Comparison of ENCODE assay signal across 27 cellular contexts in genomic region chr15:52552303-52552702, GRCh38.
"Had no signal": no experiment of that assay in that cellular context is flagged by ENCODE, and none has a peak within 500 bp of the region (broad histone marks: within the 10 kb centered on the region; RNA-seq: fewer than 3 reads in every experiment).

No MANE protein-coding gene starts in this region.

- H3K9me3 ChIP-seq: adrenal gland, body of pancreas, pancreas, prostate gland, thoracic aorta, vagina had no signal

- H3K27me3 Mint-ChIP-seq: activated CD4-positive, alpha-beta memory T cell treated with anti-CD3 and anti-CD28 coated beads for 36 hours; activated CD4-positive, alpha-beta T cell treated with anti-CD3 and anti-CD28 coated beads, Interleukin-2, amount 10 ng/mL, durations not matched to agents 24 days and 14 days; activated naive CD8-positive, alpha-beta T cell treated with anti-CD3 and anti-CD28 coated beads for 36 hours; naive B cell; T-helper 17 cell had no signal

- DNase-seq: activated CD4-positive, alpha-beta memory T cell treated with anti-CD3 and anti-CD28 coated beads for 36 hours; activated CD4-positive, alpha-beta T cell treated with anti-CD3 and anti-CD28 coated beads, Interleukin-2, amount 10 ng/mL, durations not matched to agents 24 days and 14 days; activated CD4-positive, CD25-positive, alpha-beta regulatory T cell treated with anti-CD3 and anti-CD28 coated beads, Interleukin-2, amount 50 U/mL, for 72 hours; activated CD8-positive, alpha-beta memory T cell treated with anti-CD3 and anti-CD28 coated beads, Interleukin-2, amount 50 U/mL, for 4 hours; activated effector memory CD4-positive, alpha-beta T cell treated with anti-CD3 and anti-CD28 coated beads, Interleukin-2, amount 50 U/mL, for 16 hours; activated naive CD4-positive, alpha-beta T cell treated with anti-CD3 and anti-CD28 coated beads for 36 hours; activated naive CD8-positive, alpha-beta T cell treated with anti-CD3 and anti-CD28 coated beads for 36 hours; activated T-cell treated with anti-CD3 and anti-CD28 coated beads, Interleukin-2, amount 50 U/mL, for 1 hour; cerebellar nuclear complex; cortex of kidney; hippocampal formation; immature natural killer cell; kidney; mammary epithelial cell; naive B cell; nephron progenitor cell; pancreas; stimulated activated naive CD8-positive, alpha-beta T cell treated with anti-CD3 and anti-CD28 coated beads, Interleukin-15, Interleukin-2, amounts not matched to agents 100 U/mL and 50 U/mL, for 24 hours; T-helper 17 cell; T1000 had no signal

- H3K27me3 ChIP-seq: adrenal gland, body of pancreas, pancreas, vagina had no signal

- H3K4me3 ChIP-seq: adrenal gland, body of pancreas, pancreas, prostate gland, thoracic aorta, vagina had no signal

- H3K27ac Mint-ChIP-seq: activated CD4-positive, alpha-beta memory T cell treated with anti-CD3 and anti-CD28 coated beads for 36 hours; activated CD4-positive, alpha-beta T cell treated with anti-CD3 and anti-CD28 coated beads, Interleukin-2, amount 10 ng/mL, durations not matched to agents 24 days and 14 days; activated naive CD4-positive, alpha-beta T cell treated with anti-CD3 and anti-CD28 coated beads for 36 hours; activated naive CD8-positive, alpha-beta T cell treated with anti-CD3 and anti-CD28 coated beads for 36 hours; activated T-helper 1 cell treated with anti-CD3 and anti-CD28 coated beads, Interleukin-12 subunit alpha, Interleukin-12 subunit beta, Interleukin-2, Interleukin-4 antibody, amounts not matched to agents 30 ng/mL and 10 ng/mL and 1 ng/mL, durations not matched to agents 14 hours and 24 hours and 36 hours; mesothelial cell of epicardium; nephron progenitor cell; T-helper 17 cell had no signal

- H3K9me3 Mint-ChIP-seq: activated CD4-positive, alpha-beta memory T cell treated with anti-CD3 and anti-CD28 coated beads for 36 hours; activated CD4-positive, alpha-beta T cell treated with anti-CD3 and anti-CD28 coated beads, Interleukin-2, amount 10 ng/mL, durations not matched to agents 24 days and 14 days; activated naive CD4-positive, alpha-beta T cell treated with anti-CD3 and anti-CD28 coated beads for 36 hours; activated naive CD8-positive, alpha-beta T cell treated with anti-CD3 and anti-CD28 coated beads for 36 hours; activated T-helper 1 cell treated with anti-CD3 and anti-CD28 coated beads, Interleukin-12 subunit alpha, Interleukin-12 subunit beta, Interleukin-2, Interleukin-4 antibody, amounts not matched to agents 30 ng/mL and 10 ng/mL and 1 ng/mL, durations not matched to agents 14 hours and 24 hours and 36 hours; immature natural killer cell; mesothelial cell of epicardium; naive B cell; nephron progenitor cell had no signal

- ATAC-seq: body of pancreas; stimulated activated naive CD8-positive, alpha-beta T cell treated with anti-CD3 and anti-CD28 coated beads, Interleukin-15, Interleukin-2, amounts not matched to agents 100 U/mL and 50 U/mL, for 24 hours; T-helper 17 cell had no signal

- H3K4me1 ChIP-seq: prostate gland had no signal

- H3K4me1 Mint-ChIP-seq: mesothelial cell of epicardium, nephron progenitor cell had no signal

- H3K27ac ChIP-seq: pancreas, prostate gland, thoracic aorta, vagina had no signal

- H3K4me3 Mint-ChIP-seq: activated CD4-positive, alpha-beta memory T cell treated with anti-CD3 and anti-CD28 coated beads for 36 hours; activated CD4-positive, alpha-beta T cell treated with anti-CD3 and anti-CD28 coated beads, Interleukin-2, amount 10 ng/mL, durations not matched to agents 24 days and 14 days; activated naive CD4-positive, alpha-beta T cell treated with anti-CD3 and anti-CD28 coated beads for 36 hours; activated naive CD8-positive, alpha-beta T cell treated with anti-CD3 and anti-CD28 coated beads for 36 hours; activated T-helper 1 cell treated with anti-CD3 and anti-CD28 coated beads, Interleukin-12 subunit alpha, Interleukin-12 subunit beta, Interleukin-2, Interleukin-4 antibody, amounts not matched to agents 30 ng/mL and 10 ng/mL and 1 ng/mL, durations not matched to agents 14 hours and 24 hours and 36 hours; mesothelial cell of epicardium; naive B cell; nephron progenitor cell; T-helper 17 cell had no signal
